Comparison of ENCODE assay signal across 16 cellular contexts in genomic region chr10:71611131-71611530, GRCh38.
A peak's percentile ranks its signal among the peaks of the same experiment; 100 is the strongest.
DNase-seq lines count a peak whose midpoint lies in the region; ATAC-seq lines count a peak whose summit lies in the region.
"Had no signal": no experiment of that assay in that cellular context is flagged by ENCODE, and none has a peak within 500 bp of the region (broad histone marks: within the 10 kb centered on the region; RNA-seq: fewer than 3 reads in every experiment).

No MANE protein-coding gene starts in this region.

- ATAC-seq in HG02840 (IDR thresholded peaks at IDR 0.05; ENCODE audit: low FRiP score, unreplicated experiment), result no peak

- DNase-seq in Ammon's horn (ENCODE audit: low spot score), result peak; percentile 69
- DNase-seq in anterior cingulate cortex (lab: John Stamatoyannopoulos, UW), result peak in 34 of 58 donors; percentile 4 to 78 (median 42)
- DNase-seq in hippocampal formation (lab: John Stamatoyannopoulos, UW), result peak; percentile 38 to 44
- peak; percentile 18 for DNase-seq in occipital lobe (lab: John Stamatoyannopoulos, UW)
- DNase-seq in NCI-H748 (lab: John Stamatoyannopoulos, UW; ENCODE audit: unreplicated experiment), result no peak
- DNase-seq in AML-193 (lab: John Stamatoyannopoulos, UW), result no peak
- DNase-seq in NCI-H2081 (lab: John Stamatoyannopoulos, UW), result no peak
- DNase-seq: 8988T, COR-L47, GOT3, HFFc6, KG1, NCI-H1092, NCI-H446 treated with DMSO at 0.1 percent for 48 hours, SHP77 had no signal

Comparison
In these comparisons a context has a peak if more than half of its experiments do, and no peak if none do; other contexts are left out.
1. DNase-seq: peak in Ammon's horn (single experiment), anterior cingulate cortex (34 of 58), hippocampal formation (2 of 2) and occipital lobe (single experiment); none in NCI-H748 (single experiment), AML-193 (0 of 2) and NCI-H2081 (0 of 2).